Comparison of ENCODE assay signal across 17 cellular contexts in the genomic region with DNA sequence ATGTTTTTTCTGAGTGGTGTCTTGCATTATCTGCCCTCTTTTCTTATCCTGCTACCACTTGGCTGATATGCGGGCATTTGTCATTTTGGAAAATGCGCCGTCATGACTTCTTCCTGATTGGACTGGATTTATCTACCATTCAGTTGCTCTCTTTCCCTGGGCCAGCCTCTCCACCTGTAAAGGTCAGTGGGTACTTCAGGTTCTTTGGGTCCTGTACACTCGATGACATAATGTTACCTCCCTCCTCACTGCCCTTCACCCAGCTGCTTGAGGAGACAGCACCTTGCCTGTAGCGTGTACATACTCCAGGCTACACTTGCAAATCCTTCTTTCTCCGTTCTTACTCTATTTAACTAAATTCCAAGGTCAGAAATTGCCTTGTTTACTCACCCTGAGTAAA.
DNase-seq lines count a peak whose midpoint lies in the region; ATAC-seq, FAIRE-seq and TF ChIP-seq lines count a peak whose summit lies in the region.
"Had no signal": no experiment of that assay in that cellular context is flagged by ENCODE, and none has a peak within 500 bp of the region (broad histone marks: within the 10 kb centered on the region; RNA-seq: fewer than 3 reads in every experiment).

No MANE protein-coding gene starts in this region.

- intact Hi-C loops in CD4-positive, alpha-beta memory T cell (cut with micrococcal nuclease) = no loop called here
- intact Hi-C loops in pancreas (cut with DNase I) = no loop called here

- WGBS in pancreas, 2 donors = 27 to 43% methylated on average over 6 of the region's 6 CpGs

- POLR2A ChIA-PET in CD4-positive, alpha-beta memory T cell (lab: Charles Lee; ENCODE audit: partially characterized antibody) = interaction anchor here (1.2 kb wide), 1 partner anchor 12 kb away, joined by 3 read pairs; no protein-coding TSS in a partner anchor

- peaks cover 27 to 56% (median 37%) of the 10 kb centered on the region in 4 donors for H3K4me1 Mint-ChIP-seq in CD4-positive, alpha-beta memory T cell
- H3K4me1 Mint-ChIP-seq in glutamatergic neuron (ENCODE audit: low read depth, unreplicated experiment) = peaks cover 37% of the 10 kb centered on the region

- in situ Hi-C loops in GM13976 (cut with MboI; ENCODE audit: low sequenced_read_pairs, unreplicated experiment) = no loop called here

- H3K27me3 ChIP-seq in CD4-positive, alpha-beta memory T cell (ENCODE audit: insufficient read depth, low read length) = no peaks in the 10 kb centered on the region
- H3K27me3 ChIP-seq in OCI-LY1 (ENCODE audit: insufficient read depth, low read length) = no peaks in the 10 kb centered on the region
- no peaks in the 10 kb centered on the region for H3K27me3 ChIP-seq in pancreas
- H3K27me3 ChIP-seq: BLaER1 had no signal

- peaks cover 52% of the 10 kb centered on the region for H3K36me3 ChIP-seq in CD4-positive, alpha-beta memory T cell (ENCODE audit: insufficient read depth, low read length)
- H3K36me3 ChIP-seq in OCI-LY1 (ENCODE audit: insufficient read depth, low read length) = peaks cover 69% of the 10 kb centered on the region
- no peaks in the 10 kb centered on the region for H3K36me3 ChIP-seq in pancreas

- peaks cover 36 to 70% of the 10 kb centered on the region in 2 donors for H3K36me3 Mint-ChIP-seq in CD4-positive, alpha-beta memory T cell
- H3K36me3 Mint-ChIP-seq in glutamatergic neuron (ENCODE audit: unreplicated experiment) = no peaks in the 10 kb centered on the region

- H3K27me3 Mint-ChIP-seq in CD4-positive, alpha-beta memory T cell = no peaks in the 10 kb centered on the region
- H3K27me3 Mint-ChIP-seq in glutamatergic neuron (ENCODE audit: unreplicated experiment) = peaks cover 3% of the 10 kb centered on the region

- H4K20me1 ChIP-seq in OCI-LY1 (ENCODE audit: insufficient read depth, low read length) = no peaks in the 10 kb centered on the region

- H3K9ac ChIP-seq in OCI-LY1 (ENCODE audit: low read length) = no peak overlapping the region
- H3K9ac ChIP-seq: BLaER1 had no signal

- H3K27ac ChIP-seq in CD4-positive, alpha-beta memory T cell (ENCODE audit: low read depth, low read length) = no peak overlapping the region
- H3K27ac ChIP-seq in OCI-LY1 (ENCODE audit: low read depth, low read length, poor library complexity, severe bottlenecking) = peak overlapping the region; percentile 48
- peak overlapping the region in 3 of 4 donors; percentile 11 to 31 (median 30) for H3K27ac ChIP-seq in pancreas
- H3K27ac ChIP-seq: BLaER1, RWPE1 had no signal

- no peaks in the 10 kb centered on the region for H3K9me3 ChIP-seq in CD4-positive, alpha-beta memory T cell (ENCODE audit: control insufficient read depth in 1 of 2, low read length in 2 of 2)
- no peaks in the 10 kb centered on the region for H3K9me3 ChIP-seq in OCI-LY1 (ENCODE audit: low read length)
- H3K9me3 ChIP-seq in pancreas = no peaks in the 10 kb centered on the region
- H3K9me3 ChIP-seq: BLaER1 had no signal

- H3K4me2 ChIP-seq in OCI-LY1 (ENCODE audit: low read length) = no peak overlapping the region
- H3K4me2 ChIP-seq: BLaER1 had no signal

- no peak overlapping the region for H2AFZ ChIP-seq in OCI-LY1 (ENCODE audit: low read length)

- H3K4me3 Mint-ChIP-seq in CD4-positive, alpha-beta memory T cell = no peak overlapping the region
- H3K4me3 Mint-ChIP-seq in glutamatergic neuron (ENCODE audit: unreplicated experiment) = peak overlapping the region; percentile 43

- H3K79me2 ChIP-seq in OCI-LY1 (ENCODE audit: insufficient read depth, low read length) = peaks cover 35% of the 10 kb centered on the region

- H3K9me2 ChIP-seq in OCI-LY1 (ENCODE audit: low read depth, low read length) = no peaks in the 10 kb centered on the region

- H3K27ac Mint-ChIP-seq in CD4-positive, alpha-beta memory T cell = peak overlapping the region in 4 of 7 donors; percentile 3 to 53 (median 35)
- peak overlapping the region; percentile 53 for H3K27ac Mint-ChIP-seq in glutamatergic neuron (ENCODE audit: unreplicated experiment)

- CTCF ChIA-PET in CD4-positive, alpha-beta memory T cell (lab: Charles Lee; ENCODE audit: partially characterized antibody) = interaction anchor here (1.4 to 1.6 kb wide), 2 partner anchors 39 to 129 kb away, joined by 3 to 9 read pairs; no protein-coding TSS in a partner anchor

- TF ChIP-seq CTCF in OCI-LY1 (IDR thresholded peaks at IDR 0.05; ENCODE audit: low read length) (no peak), glutamatergic neuron (IDR thresholded peaks at IDR 0.05; ENCODE audit: partially characterized antibody, unreplicated experiment) (no peak), pancreas (IDR thresholded peaks at IDR 0.05) (no peak), GM13976 (IDR thresholded peaks at IDR 0.05; ENCODE audit: borderline replicate concordance, control extremely low read depth, extremely low read depth, insufficient read depth, missing control alignments) (no peak)

- H3K4me3 ChIP-seq in CD4-positive, alpha-beta memory T cell (ENCODE audit: low read length in 2 of 2) = no peak overlapping the region
- H3K4me3 ChIP-seq in OCI-LY1 (ENCODE audit: low read depth, low read length, poor library complexity, severe bottlenecking) (no peak overlapping the region), pancreas (no peak overlapping the region)
- H3K4me3 ChIP-seq: BLaER1 had no signal

- H3K9me3 Mint-ChIP-seq in CD4-positive, alpha-beta memory T cell = no peaks in the 10 kb centered on the region
- H3K9me3 Mint-ChIP-seq in glutamatergic neuron (ENCODE audit: unreplicated experiment) = peaks cover 3% of the 10 kb centered on the region

- ATAC-seq in pancreas = peak; percentile 83 to 92 (median 88)

- no peaks in the 10 kb centered on the region for H3F3A ChIP-seq in OCI-LY1 (ENCODE audit: insufficient read depth, low read length)

- DNase-seq in CD4-positive, alpha-beta memory T cell = no peak
- DNase-seq in glutamatergic neuron (no peak), pancreas (peak in 4 of 6 donors; percentile 50 to 65 (median 57)), NCI-H1436 (lab: John Stamatoyannopoulos, UW) (no peak), GM13976 (ENCODE audit: low spot score) (no peak), SKM-1 (lab: John Stamatoyannopoulos, UW; ENCODE audit: unreplicated experiment) (no peak)
- DNase-seq: DMS 273 treated with DMSO at 0.1 percent for 48 hours, GOT3, NCI-H146, NCI-H2107, NCI-H226, NCI-H526 treated with DMSO at 0.1 percent for 48 hours, OCI-M1 had no signal

- no peaks in the 10 kb centered on the region for H3K4me1 ChIP-seq in CD4-positive, alpha-beta memory T cell (ENCODE audit: insufficient read depth, low read length)
- H3K4me1 ChIP-seq in OCI-LY1 (ENCODE audit: insufficient read depth, low read length, severe bottlenecking) = peaks cover 91% of the 10 kb centered on the region
- peaks cover 17 to 31% (median 30%) of the 10 kb centered on the region in 3 donors for H3K4me1 ChIP-seq in pancreas

- FAIRE-seq in pancreas (lab: Jason Lieb, UNC) = no peak
- FAIRE-seq: HTR-8/SVneo had no signal

Comparison
In these comparisons a context has a peak if more than half of its experiments do, and no peak if none do; other contexts are left out.
1. DNase-seq: peak in pancreas (4 of 6); none in CD4-positive, alpha-beta memory T cell (0 of 5), glutamatergic neuron (single experiment), NCI-H1436 (single experiment), GM13976 (single experiment) and SKM-1 (single experiment).